ENCODE assay signal across 8 cellular contexts in genomic region chr1:230978491-230979388, GRCh38. TPM values are rescaled to one million over a fixed set of nuclear protein-coding genes. Genes with fewer than 3 reads are reported as not detected.
DNase-seq lines count a peak whose midpoint lies in the region; ATAC-seq and TF ChIP-seq lines count a peak whose summit lies in the region.

Gene ARV1, plus strand, starts transcription at chr1:230979094. Its CDS starts 12 bp downstream, at chr1:230979106.
A gene with protein sequence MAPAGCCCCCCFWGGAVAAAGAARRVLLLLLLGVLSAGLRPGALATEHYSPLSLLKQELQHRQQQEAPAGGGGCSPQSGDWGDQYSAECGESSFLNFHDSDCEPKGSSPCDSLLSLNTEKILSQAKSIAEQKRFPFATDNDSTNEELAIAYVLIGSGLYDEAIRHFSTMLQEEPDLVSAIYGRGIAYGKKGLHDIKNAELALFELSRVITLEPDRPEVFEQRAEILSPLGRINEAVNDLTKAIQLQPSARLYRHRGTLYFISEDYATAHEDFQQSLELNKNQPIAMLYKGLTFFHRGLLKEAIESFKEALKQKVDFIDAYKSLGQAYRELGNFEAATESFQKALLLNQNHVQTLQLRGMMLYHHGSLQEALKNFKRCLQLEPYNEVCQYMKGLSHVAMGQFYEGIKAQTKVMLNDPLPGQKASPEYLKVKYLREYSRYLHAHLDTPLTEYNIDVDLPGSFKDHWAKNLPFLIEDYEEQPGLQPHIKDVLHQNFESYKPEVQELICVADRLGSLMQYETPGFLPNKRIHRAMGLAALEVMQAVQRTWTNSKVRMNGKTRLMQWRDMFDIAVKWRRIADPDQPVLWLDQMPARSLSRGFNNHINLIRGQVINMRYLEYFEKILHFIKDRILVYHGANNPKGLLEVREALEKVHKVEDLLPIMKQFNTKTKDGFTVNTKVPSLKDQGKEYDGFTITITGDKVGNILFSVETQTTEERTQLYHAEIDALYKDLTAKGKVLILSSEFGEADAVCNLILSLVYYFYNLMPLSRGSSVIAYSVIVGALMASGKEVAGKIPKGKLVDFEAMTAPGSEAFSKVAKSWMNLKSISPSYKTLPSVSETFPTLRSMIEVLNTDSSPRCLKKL (minus strand): TSS chr1:230978861. CDS start chr1:230978830, 31 bp downstream.

- intact Hi-C loops in T-helper 1 cell treated with Interleukin-12 subunit alpha and Interleukin-12 subunit beta and Interleukin-4 antibody, amounts not matched to agents 30 ng/mL and 1 ng/mL, for 36 hours (cut with micrococcal nuclease) = loop anchor here (1.0 to 5.0 kb wide), 20 partner anchors 48 to 1974 kb away; partner anchors contain the start of genes ABCB10, C1orf198, CCSAP and COG2
- intact Hi-C loops in heart left ventricle (cut with DNase I) (loop anchor here in 3 of 10 donors (1.0 to 10.0 kb wide), 4 partner anchors 61 to 233 kb away; partner anchors contain the start of gene C1orf198 (in 1 of the 3)), posterior cingulate gyrus (cut with DNase I) (loop anchor here (10.0 kb wide), 2 partner anchors 64 to 236 kb away; no protein-coding TSS in a partner anchor)

- ATAC-seq in HG02884 (IDR thresholded peaks at IDR 0.05; ENCODE audit: unreplicated experiment) = peak; percentile 90
- peak; percentile 100 for ATAC-seq in heart left ventricle
- peak; percentile 99 to 100 for ATAC-seq in upper lobe of left lung (ENCODE audit: low FRiP score in 2 of 2)

- peak within 1 kb of the TSS; percentile 40 to 92 (median 80) for H3K4me3 ChIP-seq in heart left ventricle
- peak within 1 kb of the TSS; percentile 90 to 98 (median 94) for H3K4me3 ChIP-seq in upper lobe of left lung

- WGBS in heart left ventricle, 4 donors = 0 to 1% (median 1%) methylated on average over 45 to 79 of the region's 79 CpGs
- WGBS in upper lobe of left lung, 2 donors = 0 to 2% methylated on average over 9 to 36 of the region's 79 CpGs

- TF ChIP-seq CTCF in GM13977 (IDR thresholded peaks at IDR 0.05; ENCODE audit: extremely low read depth, insufficient read depth, missing control alignments) (peak; percentile 48), heart left ventricle (IDR thresholded peaks at IDR 0.05) (peak in 7 of 12 donors; percentile 19 to 48 (median 28)), upper lobe of left lung (IDR thresholded peaks at IDR 0.05) (peak in 5 of 6 experiments; percentile 20 to 57 (median 39))

- peak in 1 of 2 donors; percentile 79 for TF ChIP-seq POLR2A in heart left ventricle (IDR thresholded peaks at IDR 0.05)
- peak in 2 of 4 donors; percentile 35 to 88 for TF ChIP-seq POLR2A in upper lobe of left lung (IDR thresholded peaks at IDR 0.05)

- peak in 1 of 4 donors; percentile 74 for TF ChIP-seq EP300 in upper lobe of left lung (IDR thresholded peaks at IDR 0.05)

- H3K4me1 ChIP-seq in heart left ventricle = peaks cover 0 to 41% (median 20%) of the 10 kb centered on the region in 12 donors
- peaks cover 16 to 33% (median 26%) of the 10 kb centered on the region in 4 donors for H3K4me1 ChIP-seq in upper lobe of left lung

- H3K27me3 ChIP-seq in heart left ventricle = no peaks in the 10 kb centered on the region
- H3K27me3 ChIP-seq in upper lobe of left lung = no peaks in the 10 kb centered on the region

- H3K9me3 ChIP-seq in heart left ventricle (no peaks in the 10 kb centered on the region), upper lobe of left lung (no peaks in the 10 kb centered on the region)

- H3K27ac ChIP-seq in heart left ventricle = peak within 1 kb of the TSS; percentile 75 to 88 (median 80)
- H3K27ac ChIP-seq in upper lobe of left lung = peak within 1 kb of the TSS; percentile 71 to 89 (median 76)

- peaks cover 0 to 32% (median 9%) of the 10 kb centered on the region in 9 donors for H3K36me3 ChIP-seq in heart left ventricle
- H3K36me3 ChIP-seq in upper lobe of left lung = peaks cover 0 to 5% (median 2%) of the 10 kb centered on the region in 4 donors

- in situ Hi-C loops in GM13977 (cut with MboI; ENCODE audit: low pct_unique_long_range_greater_than_20kb, low sequenced_read_pairs, unreplicated experiment) = no loop called here

- DNase-seq in GM13977 (ENCODE audit: low spot score) = peak; percentile 98
- DNase-seq in NCI-H146 treated with DMSO at 0.1 percent for 48 hours (lab: John Stamatoyannopoulos, UW; ENCODE audit: unreplicated experiment) = peak; percentile 97
- peak; percentile 98 for DNase-seq in amniotic epithelial cell (ENCODE audit: low read depth)
- DNase-seq in heart left ventricle = peak; percentile 98 to 100 (median 99)
- peak; percentile 93 to 100 (median 99) for DNase-seq in posterior cingulate gyrus
- peak; percentile 97 to 100 for DNase-seq in upper lobe of left lung

RNA-seq across cellular contexts. Expression of gene ARV1, which starts in this region (rescaled TPM):
- 11.7 and 12.7 TPM in 2 replicates for total RNA-seq in T-helper 1 cell treated with Interleukin-12 subunit alpha and Interleukin-12 subunit beta and Interleukin-4 antibody, amounts not matched to agents 30 ng/mL and 1 ng/mL, for 36 hours
- total RNA-seq in heart left ventricle = 10 to 100 TPM; 16.3 to 24.8 (median 22.0) TPM
- 10 to 100 TPM; 24.5 to 49.7 TPM for polyA plus RNA-seq in heart left ventricle
- 10 to 100 TPM in 5 of 6 donors, 1 to 10 TPM in 1; 2.3 to 25.2 (median 19.6) TPM for total RNA-seq in upper lobe of left lung

RNA-seq across cellular contexts. Expression of the second gene that starts in this region (rescaled TPM):
- 28.8 and 35.7 TPM in 2 replicates for total RNA-seq in T-helper 1 cell treated with Interleukin-12 subunit alpha and Interleukin-12 subunit beta and Interleukin-4 antibody, amounts not matched to agents 30 ng/mL and 1 ng/mL, for 36 hours
- total RNA-seq in heart left ventricle (1 to 10 TPM; 5.8 to 9.6 (median 6.9) TPM), upper lobe of left lung (10 to 100 TPM; 18.6 to 41.9 (median 33.3) TPM)
- 1 to 10 TPM; 3.7 to 8.0 TPM for polyA plus RNA-seq in heart left ventricle

Comparison
In these comparisons a context has a peak if more than half of its experiments do, and no peak if none do; other contexts are left out.
1. Peak in every context shown above with its lines: DNase-seq, ATAC-seq, H3K4me3 ChIP-seq and H3K27ac ChIP-seq.